1 cellular context compared by ENCODE assay signal in the genomic region with DNA sequence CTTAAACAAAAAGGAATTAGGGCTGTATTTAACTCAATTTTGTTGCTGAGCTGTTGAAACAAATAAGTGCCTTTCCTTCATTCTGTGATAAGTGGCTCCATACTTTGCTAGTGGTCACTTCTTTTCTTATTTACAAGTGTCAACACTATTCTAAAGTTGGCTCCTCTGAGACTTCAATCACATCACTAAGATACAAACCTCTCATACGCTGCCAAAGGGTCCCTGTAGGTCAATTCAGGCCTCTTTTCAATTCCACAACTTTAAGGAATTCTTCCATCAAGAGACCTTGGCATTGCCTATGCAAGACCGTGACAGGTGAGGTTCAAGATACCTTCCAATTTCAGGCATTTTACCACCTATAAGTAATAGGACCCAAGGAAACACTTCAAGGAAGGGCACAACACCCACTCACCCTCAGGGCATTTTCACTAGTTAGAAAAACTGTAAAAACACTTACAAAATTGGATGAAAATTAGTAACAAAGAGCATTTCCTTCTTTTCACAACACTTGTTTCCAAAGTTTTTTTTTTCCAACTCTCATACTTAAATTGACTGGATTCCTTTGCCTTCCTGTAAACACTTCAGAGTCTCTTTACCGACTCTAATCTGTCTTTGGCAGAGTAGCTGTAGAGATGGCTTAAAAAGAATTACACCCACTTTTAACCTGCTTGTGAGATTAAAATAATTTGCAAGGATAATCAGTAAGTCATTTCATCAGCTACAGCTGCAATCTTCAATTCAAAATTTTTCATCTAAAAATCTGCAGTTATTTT.
TF ChIP-seq lines count a peak whose summit lies in the region.

No MANE protein-coding gene starts in this region.

TF ChIP-seq in HCT116, 20 proteins besides CTCF, POLR2A, EP300 and RAD21:
- TF ChIP-seq ELF1 (IDR thresholded peaks at IDR 0.05; ENCODE audit: borderline replicate concordance, low read depth) = no peak
- no peak for TF ChIP-seq EZH2 (IDR thresholded peaks at IDR 0.05)
- no peak for TF ChIP-seq YY1 (IDR thresholded peaks at IDR 0.05; ENCODE audit: extremely low read depth, insufficient replicate concordance, low read depth, low read length)
- TF ChIP-seq TCF7L2 (IDR thresholded peaks at IDR 0.05; ENCODE audit: borderline replicate concordance, extremely low read depth, insufficient read depth, insufficient read length) = no peak
- TF ChIP-seq ZFX (IDR thresholded peaks at IDR 0.05) = no peak
